ENCODE assay signal across 8 cellular contexts in the genomic region with DNA sequence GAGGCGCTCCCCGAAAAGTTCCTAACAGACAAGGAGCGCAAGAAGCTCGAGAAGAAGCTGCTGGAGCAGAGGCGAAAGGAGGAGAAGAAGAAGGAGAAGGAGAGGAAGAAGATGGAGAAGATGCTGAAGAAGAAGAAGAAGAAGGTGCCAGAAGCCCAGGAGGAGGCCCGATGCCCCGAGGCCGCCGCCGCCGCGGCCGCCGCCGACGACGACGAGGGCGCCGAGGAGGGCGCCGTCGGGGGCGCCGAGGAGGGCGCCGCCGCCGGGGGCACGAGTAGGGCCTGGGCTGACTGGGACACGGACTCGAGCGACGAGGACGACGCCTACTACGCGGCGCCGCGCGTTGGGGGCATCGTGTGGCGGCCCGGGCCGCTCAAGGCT. TPM values are rescaled to one million over a fixed set of nuclear protein-coding genes. Genes with fewer than 3 reads are reported as not detected.
DNase-seq lines count a peak whose midpoint lies in the region; ATAC-seq, FAIRE-seq and TF ChIP-seq lines count a peak whose summit lies in the region.

No MANE protein-coding gene starts in this region.

- H3K27ac ChIP-seq in kidney (ENCODE audit: low read depth in 2 of 2, low read length in 2 of 2) = peak overlapping the region; percentile 89 to 96
- H3K27ac ChIP-seq in thymus (ENCODE audit: low read depth) = peak overlapping the region; percentile 98

- no peak for FAIRE-seq in kidney (lab: Jason Lieb, UNC)

- no peak for TF ChIP-seq CTCF in kidney (IDR thresholded peaks at IDR 0.05; ENCODE audit: borderline replicate concordance, extremely low read depth, insufficient read depth)

- H3K9ac ChIP-seq in kidney (ENCODE audit: low read length in 2 of 2) = peak overlapping the region; percentile 85 to 96

- H3K27me3 Mint-ChIP-seq in activated naive CD8-positive, alpha-beta T cell treated with anti-CD3 and anti-CD28 coated beads, Interleukin-2, amount 50 U/mL, for 24 hours = peaks cover 4% of the 10 kb centered on the region

- peak overlapping the region; percentile 97 for H3K27ac Mint-ChIP-seq in activated naive CD8-positive, alpha-beta T cell treated with anti-CD3 and anti-CD28 coated beads, Interleukin-2, amount 50 U/mL, for 24 hours

- H3K4me1 ChIP-seq in kidney (ENCODE audit: control insufficient read depth in 1 of 2, insufficient read depth in 1 of 2, low read depth in 1 of 2, low read length in 2 of 2) = peaks cover 8% of the 10 kb centered on the region in 2 donors
- peaks cover 14% of the 10 kb centered on the region for H3K4me1 ChIP-seq in thymus (ENCODE audit: control insufficient read depth, insufficient read depth, low read length)

- peak overlapping the region; percentile 87 for H3K4me3 Mint-ChIP-seq in activated naive CD8-positive, alpha-beta T cell treated with anti-CD3 and anti-CD28 coated beads, Interleukin-2, amount 50 U/mL, for 24 hours

- no peaks in the 10 kb centered on the region for H3K9me3 Mint-ChIP-seq in activated naive CD8-positive, alpha-beta T cell treated with anti-CD3 and anti-CD28 coated beads, Interleukin-2, amount 50 U/mL, for 24 hours

- 30% methylated on average over 46 of the region's 46 CpGs for WGBS in thymus

- H3K9me3 ChIP-seq in kidney (ENCODE audit: control insufficient read depth in 1 of 2, low read length in 2 of 2) (no peaks in the 10 kb centered on the region), thymus (ENCODE audit: control insufficient read depth) (no peaks in the 10 kb centered on the region)

- peak overlapping the region; percentile 70 to 78 for H3K4me3 ChIP-seq in kidney (ENCODE audit: low read length in 2 of 2)
- H3K4me3 ChIP-seq in thymus (ENCODE audit: low read length) = peak overlapping the region; percentile 98

- ATAC-seq in activated naive CD8-positive, alpha-beta T cell treated with anti-CD3 and anti-CD28 coated beads, Interleukin-2, amount 50 U/mL, for 24 hours = no peak
- ATAC-seq in GM18519 (IDR thresholded peaks at IDR 0.05; ENCODE audit: low FRiP score, unreplicated experiment) = no peak

- H3K36me3 ChIP-seq in kidney (ENCODE audit: control insufficient read depth in 1 of 2, insufficient read depth in 2 of 2, low read length in 2 of 2) = no peaks in the 10 kb centered on the region
- no peaks in the 10 kb centered on the region for H3K36me3 ChIP-seq in thymus (ENCODE audit: control insufficient read depth, insufficient read depth)

- H3K4me1 Mint-ChIP-seq in activated naive CD8-positive, alpha-beta T cell treated with anti-CD3 and anti-CD28 coated beads, Interleukin-2, amount 50 U/mL, for 24 hours = peaks cover 48% of the 10 kb centered on the region

- DNase-seq in activated CD4-positive, CD25-positive, alpha-beta regulatory T cell treated with anti-CD3 and anti-CD28 coated beads, Interleukin-2, amount 50 U/mL, for 72 hours = peak; percentile 52
- no peak for DNase-seq in activated CD4-positive, CD25-positive, alpha-beta regulatory T cell (lab: John Stamatoyannopoulos, UW)
- no peak for DNase-seq in activated naive CD8-positive, alpha-beta T cell treated with anti-CD3 and anti-CD28 coated beads, Interleukin-2, amount 50 U/mL, for 24 hours
- DNase-seq in kidney = no peak
- DNase-seq in DMS53 treated with DMSO at 0.1 percent for 48 hours (lab: John Stamatoyannopoulos, UW; ENCODE audit: unreplicated experiment) = no peak
- DNase-seq in hepatic stellate cell (ENCODE audit: low spot score) = no peak

- H3K36me3 Mint-ChIP-seq in activated naive CD8-positive, alpha-beta T cell treated with anti-CD3 and anti-CD28 coated beads, Interleukin-2, amount 50 U/mL, for 24 hours (ENCODE audit: low read depth) = peaks cover 14% of the 10 kb centered on the region

- intact Hi-C loops in kidney (cut with DNase I) = no loop called here

- no peaks in the 10 kb centered on the region for H3K27me3 ChIP-seq in thymus (ENCODE audit: control insufficient read depth, insufficient read depth)

RNA-seq across cellular contexts. Expression of gene GNAS, which starts 37.5 kb away (rescaled TPM):
- 792 TPM for total RNA-seq in kidney
- polyA plus RNA-seq in kidney (ENCODE audit: insufficient read depth, low read depth, low replicate concordance) (867 TPM), thymus (700 TPM)

RNA-seq across cellular contexts. Expression of gene GNAS-AS1, which starts 39.4 kb away (rescaled TPM):
- total RNA-seq in kidney = 0.88 TPM
- polyA plus RNA-seq in kidney (ENCODE audit: insufficient read depth, low read depth, low replicate concordance) = 0.37 TPM
- polyA plus RNA-seq in thymus = 0.32 TPM
